Comparison of ENCODE assay signal across 28 cellular contexts in genomic region chr16:78871241-78871640, GRCh38.
"Had no signal": no experiment of that assay in that cellular context is flagged by ENCODE, and none has a peak within 500 bp of the region (broad histone marks: within the 10 kb centered on the region; RNA-seq: fewer than 3 reads in every experiment).

No MANE protein-coding gene starts in this region.

- ATAC-seq: left lobe of liver; mucosa of descending colon; natural killer cell treated with Interleukin-12 subunit alpha and Interleukin-12 subunit beta and Interleukin-15 and Interleukin-18, amount 100 ng/mL, for 72 hours; right lobe of liver had no signal

- H3K4me1 ChIP-seq: pancreas, right lobe of liver had no signal

- H3K4me3 Mint-ChIP-seq: mesothelial cell of epicardium; naive B cell; natural killer cell treated with Interleukin-12 subunit alpha and Interleukin-12 subunit beta and Interleukin-15 and Interleukin-18, amount 100 ng/mL, for 72 hours; neural crest cell had no signal

- H3K36me3 Mint-ChIP-seq: mesothelial cell of epicardium; natural killer cell treated with Interleukin-12 subunit alpha and Interleukin-12 subunit beta and Interleukin-15 and Interleukin-18, amount 100 ng/mL, for 72 hours had no signal

- H3K4me1 Mint-ChIP-seq: naive B cell, neural crest cell had no signal

- H3K27ac Mint-ChIP-seq: mesothelial cell of epicardium; naive B cell; natural killer cell treated with Interleukin-12 subunit alpha and Interleukin-12 subunit beta and Interleukin-15 and Interleukin-18, amount 100 ng/mL, for 72 hours; progenitor cell of endocrine pancreas had no signal

- H3K4me3 ChIP-seq: coronary artery, esophagus muscularis mucosa, mucosa of descending colon, pancreas, right lobe of liver, stomach, thyroid gland, vagina had no signal

- H3K9me3 Mint-ChIP-seq: natural killer cell treated with Interleukin-12 subunit alpha and Interleukin-12 subunit beta and Interleukin-15 and Interleukin-18, amount 100 ng/mL, for 72 hours; neural crest cell had no signal

- DNase-seq: dermis blood vessel endothelial cell; effector memory CD4-positive, alpha-beta T cell; foreskin melanocyte; glutamatergic neuron; kidney; mesenchymal stem cell; mucosa of descending colon; naive B cell; right lobe of liver; small intestine; stimulated activated CD4-positive, alpha-beta T cell treated with anti-CD3 and anti-CD28 coated beads, Interleukin-12 subunit alpha, Interleukin-12 subunit beta, amount 100 ng/mL, for 4 hours; stimulated activated CD4-positive, alpha-beta T cell treated with anti-CD3 and anti-CD28 coated beads, Interleukin-1b, Interleukin-23, amount 100 ng/mL, for 48 hours; stimulated activated CD4-positive, alpha-beta T cell treated with anti-CD3 and anti-CD28 coated beads, Interleukin-4, amount 100 ng/mL, for 1 hour; stimulated activated CD8-positive, alpha-beta memory T cell treated with anti-CD3 and anti-CD28 coated beads, Interleukin-4, amount 100 ng/mL, for 48 hours; stimulated activated naive CD4-positive, alpha-beta T cell treated with Interleukin-2 at 50 U/mL for 16 hours; stomach; trophoblast cell had no signal

- H3K36me3 ChIP-seq: esophagus muscularis mucosa, neutrophil, pancreas, right lobe of liver, stomach, thyroid gland, vagina had no signal

- H3K27me3 ChIP-seq: esophagus muscularis mucosa, neutrophil, pancreas, right lobe of liver, stomach, thyroid gland, vagina had no signal

- H3K9me3 ChIP-seq: esophagus muscularis mucosa, mucosa of descending colon, neutrophil, pancreas, right lobe of liver, stomach, thyroid gland, vagina had no signal

- H3K27ac ChIP-seq: coronary artery, esophagus muscularis mucosa, neutrophil, pancreas, right lobe of liver, stomach, thyroid gland, vagina had no signal
